8 cellular contexts compared by ENCODE assay signal in the genomic region with DNA sequence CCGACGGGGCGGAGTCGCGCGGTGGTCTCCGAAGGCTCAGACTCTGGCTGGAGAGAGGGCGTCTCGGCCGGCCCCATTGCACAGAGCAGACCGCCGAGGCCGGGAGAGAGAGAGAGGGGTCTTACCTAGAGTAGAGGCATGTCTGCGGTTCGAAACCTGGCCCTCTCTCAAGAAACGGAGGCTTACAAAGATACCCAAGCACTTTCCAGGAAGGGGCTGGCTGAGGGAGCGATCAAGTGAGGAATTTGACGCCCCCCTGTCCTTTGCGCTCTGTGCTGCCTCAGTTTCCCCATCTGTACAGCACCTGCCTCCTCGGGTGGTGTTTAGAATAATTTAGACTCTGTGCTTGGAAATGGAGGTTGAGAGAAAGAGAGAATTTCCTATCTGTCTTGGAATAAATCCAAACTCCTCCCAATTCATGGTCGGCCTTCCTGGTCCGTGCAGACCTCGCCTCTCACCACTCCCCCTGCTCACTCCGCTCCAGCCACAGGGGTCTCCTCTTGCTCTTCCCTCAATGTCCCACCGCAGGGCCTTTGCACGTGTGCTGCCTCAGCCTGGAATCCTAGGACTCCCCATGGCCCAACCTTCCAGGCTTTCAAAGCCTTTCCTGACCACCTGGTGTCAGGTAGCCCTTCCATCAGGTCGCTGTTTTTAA. TPM values are rescaled to one million over a fixed set of nuclear protein-coding genes. Genes with fewer than 3 reads are reported as not detected.
DNase-seq lines count a peak whose midpoint lies in the region; ATAC-seq, FAIRE-seq and TF ChIP-seq lines count a peak whose summit lies in the region.

No MANE protein-coding gene starts in this region.

- no peaks in the 10 kb centered on the region for H3K27me3 Mint-ChIP-seq in activated naive CD8-positive, alpha-beta T cell treated with anti-CD3 and anti-CD28 coated beads for 36 hours

- peak in 54 of 76 experiments; percentile 25 to 97 (median 60) for DNase-seq in HUDEP-2 (lab: John Stamatoyannopoulos, UW; ENCODE audit: unreplicated experiment in 76 of 76)
- no peak for DNase-seq in activated naive CD8-positive, alpha-beta T cell treated with anti-CD3 and anti-CD28 coated beads for 36 hours
- no peak for DNase-seq in kidney
- DNase-seq in thoracic aorta (ENCODE audit: low spot score) = no peak
- no peak for DNase-seq in DMS79 (lab: John Stamatoyannopoulos, UW)
- DNase-seq in NCI-H526 (lab: John Stamatoyannopoulos, UW) = no peak
- no peak for DNase-seq in activated CD8-positive, alpha-beta memory T cell treated with anti-CD3 and anti-CD28 coated beads for 24 hours

- peaks cover 0 to 3% (median 0%) of the 10 kb centered on the region in 11 experiments; a peak in 2 of 22 replicates for H3K36me3 ChIP-seq in BLaER1 treated with 17β-estradiol and CSF1 and Interleukin-3, amounts not matched to agents 10 nM and 100 nM
- H3K36me3 ChIP-seq in kidney (ENCODE audit: control insufficient read depth in 1 of 2, insufficient read depth in 2 of 2, low read length in 2 of 2) (no peaks in the 10 kb centered on the region), thoracic aorta (no peaks in the 10 kb centered on the region)

- H3K4me3 Mint-ChIP-seq in activated naive CD8-positive, alpha-beta T cell treated with anti-CD3 and anti-CD28 coated beads for 36 hours = peak overlapping the region; percentile 82

- H3K9me3 Mint-ChIP-seq in activated naive CD8-positive, alpha-beta T cell treated with anti-CD3 and anti-CD28 coated beads for 36 hours = no peaks in the 10 kb centered on the region

- H3K4me1 Mint-ChIP-seq in activated naive CD8-positive, alpha-beta T cell treated with anti-CD3 and anti-CD28 coated beads for 36 hours = peaks cover 18% of the 10 kb centered on the region

- no peak for FAIRE-seq in kidney (lab: Jason Lieb, UNC)

- H3K36me3 Mint-ChIP-seq in activated naive CD8-positive, alpha-beta T cell treated with anti-CD3 and anti-CD28 coated beads for 36 hours = peaks cover 2% of the 10 kb centered on the region

- peak overlapping the region; percentile 48 to 91 (median 78) for H3K4me3 ChIP-seq in BLaER1 treated with 17β-estradiol and CSF1 and Interleukin-3, amounts not matched to agents 10 nM and 100 nM
- peak overlapping the region; percentile 84 to 93 for H3K4me3 ChIP-seq in kidney (ENCODE audit: low read length in 2 of 2)
- peak overlapping the region; percentile 100 for H3K4me3 ChIP-seq in thoracic aorta

- H3K4me2 ChIP-seq in BLaER1 treated with 17β-estradiol and CSF1 and Interleukin-3, amounts not matched to agents 10 nM and 100 nM = peak overlapping the region; percentile 60 to 96 (median 82)

- H3K9me3 ChIP-seq in BLaER1 treated with 17β-estradiol and CSF1 and Interleukin-3, amounts not matched to agents 10 nM and 100 nM (replicated peaks in 1 of 11) = no peaks in the 10 kb centered on the region
- H3K9me3 ChIP-seq in kidney (ENCODE audit: control insufficient read depth in 1 of 2, low read length in 2 of 2) = no peaks in the 10 kb centered on the region
- H3K9me3 ChIP-seq in thoracic aorta = no peaks in the 10 kb centered on the region

- peak overlapping the region; percentile 83 for H3K27ac Mint-ChIP-seq in activated naive CD8-positive, alpha-beta T cell treated with anti-CD3 and anti-CD28 coated beads for 36 hours

- no peak for ATAC-seq in thoracic aorta (ENCODE audit: insufficient number of reproducible peaks, low FRiP score, low read depth)

- intact Hi-C loops in kidney (cut with DNase I) = no loop called here

- H3K27ac ChIP-seq in BLaER1 treated with 17β-estradiol and CSF1 and Interleukin-3, amounts not matched to agents 10 nM and 100 nM = peak overlapping the region; percentile 27 to 96 (median 69); a peak in 21 of 22 replicates
- H3K27ac ChIP-seq in kidney (ENCODE audit: low read depth in 2 of 2, low read length in 2 of 2) = peak overlapping the region; percentile 75 to 76
- H3K27ac ChIP-seq in thoracic aorta = peak overlapping the region in 1 of 2 donors; percentile 52

- H4K20me1 ChIP-seq in BLaER1 treated with 17β-estradiol and CSF1 and Interleukin-3, amounts not matched to agents 10 nM and 100 nM = peaks cover 3 to 39% (median 38%) of the 10 kb centered on the region in 11 experiments; a peak in 19 of 22 replicates

- peak overlapping the region; percentile 59 to 95 (median 76) for H3K9ac ChIP-seq in BLaER1 treated with 17β-estradiol and CSF1 and Interleukin-3, amounts not matched to agents 10 nM and 100 nM
- H3K9ac ChIP-seq in kidney (ENCODE audit: low read length in 2 of 2) = peak overlapping the region; percentile 52 to 93

- H3K4me1 ChIP-seq in BLaER1 treated with 17β-estradiol and CSF1 and Interleukin-3, amounts not matched to agents 10 nM and 100 nM = peaks cover 27 to 58% (median 45%) of the 10 kb centered on the region in 10 experiments
- H3K4me1 ChIP-seq in kidney (ENCODE audit: control insufficient read depth in 1 of 2, insufficient read depth in 1 of 2, low read depth in 1 of 2, low read length in 2 of 2) (peaks cover 0 to 5% of the 10 kb centered on the region in 2 donors), thoracic aorta (ENCODE audit: control insufficient read depth in 1 of 2, low read depth in 2 of 2) (peaks cover 4 to 21% of the 10 kb centered on the region in 2 donors)

- no peak for TF ChIP-seq CTCF in kidney (IDR thresholded peaks at IDR 0.05; ENCODE audit: borderline replicate concordance, extremely low read depth, insufficient read depth)
- no peak for TF ChIP-seq CTCF in thoracic aorta (IDR thresholded peaks at IDR 0.05)

- H3K27me3 ChIP-seq in BLaER1 treated with 17β-estradiol and CSF1 and Interleukin-3, amounts not matched to agents 10 nM and 100 nM = no peaks in the 10 kb centered on the region
- no peaks in the 10 kb centered on the region for H3K27me3 ChIP-seq in thoracic aorta (replicated peaks; ENCODE audit: insufficient read depth)

RNA-seq across cellular contexts. Expression of gene ISOC2, which starts 0.7 kb away (rescaled TPM):
- 10 to 100 TPM; 35.7 to 37.5 TPM for total RNA-seq in activated naive CD8-positive, alpha-beta T cell treated with anti-CD3 and anti-CD28 coated beads for 36 hours
- total RNA-seq in kidney (45.9 TPM), thoracic aorta (10 to 100 TPM; 18.8 to 27.4 TPM)
- polyA plus RNA-seq in kidney (ENCODE audit: insufficient read depth, low read depth, low replicate concordance) = 326 TPM

RNA-seq across cellular contexts. Expression of gene C19orf85, which starts 2.5 kb away (rescaled TPM):
- not detected for total RNA-seq in activated naive CD8-positive, alpha-beta T cell treated with anti-CD3 and anti-CD28 coated beads for 36 hours
- total RNA-seq in kidney (not detected), thoracic aorta (not detected)
- not detected for polyA plus RNA-seq in kidney (ENCODE audit: insufficient read depth, low read depth, low replicate concordance)

RNA-seq across cellular contexts. Expression of gene ZNF628, which starts 14.3 kb away (rescaled TPM):
- total RNA-seq in activated naive CD8-positive, alpha-beta T cell treated with anti-CD3 and anti-CD28 coated beads for 36 hours = 10 to 100 TPM in 1 of 2 experiments, 1 to 10 TPM in 1; 8.8 to 10.3 TPM
- total RNA-seq in kidney (12.0 TPM), thoracic aorta (1 to 10 TPM; 3.5 to 7.2 TPM)
- polyA plus RNA-seq in kidney (ENCODE audit: insufficient read depth, low read depth, low replicate concordance) = 2.3 TPM

RNA-seq across cellular contexts. Expression of gene SHISA7, which starts 19.0 kb away (rescaled TPM):
- total RNA-seq in activated naive CD8-positive, alpha-beta T cell treated with anti-CD3 and anti-CD28 coated beads for 36 hours = not detected
- total RNA-seq in kidney = not detected
- not detected for polyA plus RNA-seq in kidney (ENCODE audit: insufficient read depth, low read depth, low replicate concordance)
- total RNA-seq in thoracic aorta = not detected

RNA-seq across cellular contexts. Expression of gene NAT14, which starts 22.9 kb away (rescaled TPM):
- total RNA-seq in activated naive CD8-positive, alpha-beta T cell treated with anti-CD3 and anti-CD28 coated beads for 36 hours = 10 to 100 TPM; 24.8 to 24.9 TPM
- total RNA-seq in kidney (42.6 TPM), thoracic aorta (1 to 10 TPM; 3.4 to 3.8 TPM)
- polyA plus RNA-seq in kidney (ENCODE audit: insufficient read depth, low read depth, low replicate concordance) = 45.0 TPM

Comparison
In these comparisons a context has a peak if more than half of its experiments do, and no peak if none do; other contexts are left out.
1. DNase-seq: peak in HUDEP-2 (54 of 76); none in activated naive CD8-positive, alpha-beta T cell treated with anti-CD3 and anti-CD28 coated beads for 36 hours (single experiment), kidney (single experiment), thoracic aorta (single experiment), DMS79 (single experiment), NCI-H526 (0 of 2) and activated CD8-positive, alpha-beta memory T cell treated with anti-CD3 and anti-CD28 coated beads for 24 hours (single experiment).
2. Peak in every context shown above with its lines, with median percentiles within 50 percentile points of each other: H3K4me3 ChIP-seq.